ENCODE assay signal across 1 cellular context in genomic region chr4:144295286-144295995, GRCh38.
TF ChIP-seq lines count a peak whose summit lies in the region.

No MANE protein-coding gene starts in this region.

TF ChIP-seq in SK-N-SH, 30 proteins besides CTCF, POLR2A, EP300 and RAD21 (continued from another document):
- TF ChIP-seq, protein P1, sequence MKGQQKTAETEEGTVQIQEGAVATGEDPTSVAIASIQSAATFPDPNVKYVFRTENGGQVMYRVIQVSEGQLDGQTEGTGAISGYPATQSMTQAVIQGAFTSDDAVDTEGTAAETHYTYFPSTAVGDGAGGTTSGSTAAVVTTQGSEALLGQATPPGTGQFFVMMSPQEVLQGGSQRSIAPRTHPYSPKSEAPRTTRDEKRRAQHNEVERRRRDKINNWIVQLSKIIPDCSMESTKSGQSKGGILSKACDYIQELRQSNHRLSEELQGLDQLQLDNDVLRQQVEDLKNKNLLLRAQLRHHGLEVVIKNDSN (IDR thresholded peaks at IDR 0.05; ENCODE audit: borderline replicate concordance, low read depth) = no peak
